In genomic region chr3:141413387-141414140, GRCh38 we compare ENCODE assay signal across 10 cellular contexts. TPM values are rescaled to one million over a fixed set of nuclear protein-coding genes. Genes with fewer than 3 reads are reported as not detected.
DNase-seq lines count a peak whose midpoint lies in the region; ATAC-seq and TF ChIP-seq lines count a peak whose summit lies in the region.
"Had no signal": no experiment of that assay in that cellular context is flagged by ENCODE, and none has a peak within 500 bp of the region (broad histone marks: within the 10 kb centered on the region; RNA-seq: fewer than 3 reads in every experiment).

No MANE protein-coding gene starts in this region.

- WGBS in lower leg skin, 2 donors = 71 to 81% methylated on average over 6 of the region's 6 CpGs

- ATAC-seq in SK-N-SH treated with all-trans-retinoic acid at 6 μM for 48 hours (peak; percentile 41), omental fat pad (ENCODE audit: low FRiP score) (peak; percentile 2), esophagus mucosa (no peak)
- ATAC-seq: stimulated activated naive B cell treated with anti-CD40 and anti-IgM and Interleukin-4, amounts not matched to agents 10 μg/mL and 1 μg/mL and 100 μg/mL, for 72 hours had no signal

- no peak for TF ChIP-seq POLR2A in lower leg skin (IDR thresholded peaks at IDR 0.05)

- H3K4me3 ChIP-seq in AG10803 (ENCODE audit: low read length) (no peak overlapping the region), duodenal mucosa (ENCODE audit: low read depth in 1 of 2, low read length in 2 of 2) (peak overlapping the region in 1 of 2 donors; percentile 48), lower leg skin (ENCODE audit: low read depth, poor library complexity, severe bottlenecking) (no peak overlapping the region)

- no peaks in the 10 kb centered on the region for H3K27me3 ChIP-seq in duodenal mucosa (ENCODE audit: control insufficient read depth in 1 of 2, insufficient read depth in 2 of 2, low read length in 2 of 2)

- H3K9me3 ChIP-seq in duodenal mucosa (ENCODE audit: control insufficient read depth in 1 of 2, low read length in 2 of 2) = no peaks in the 10 kb centered on the region

- H3K36me3 ChIP-seq in duodenal mucosa (ENCODE audit: control insufficient read depth in 1 of 2, insufficient read depth in 2 of 2, low read length in 2 of 2) = peaks cover 21 to 53% of the 10 kb centered on the region in 2 donors

- H3K4me1 ChIP-seq in duodenal mucosa (ENCODE audit: control insufficient read depth in 1 of 2, insufficient read depth in 2 of 2, low read length in 2 of 2) = peaks cover 50 to 54% of the 10 kb centered on the region in 2 donors

- peak overlapping the region; percentile 63 for H3K27ac ChIP-seq in duodenal mucosa (ENCODE audit: low read depth, low read length)

- H3K9ac ChIP-seq in duodenal mucosa (ENCODE audit: low read depth in 1 of 2, low read length in 2 of 2) = peak overlapping the region; percentile 10 to 53

- DNase-seq in AG10803 (ENCODE audit: low read depth) (peak; percentile 73), omental fat pad (ENCODE audit: low spot score) (no peak), lower leg skin (ENCODE audit: low spot score in 2 of 2) (no peak), DMS 273 (lab: John Stamatoyannopoulos, UW; ENCODE audit: unreplicated experiment) (no peak), cortex of kidney (lab: John Stamatoyannopoulos, UW) (no peak)
- DNase-seq: DMS 273 treated with DMSO at 0.1 percent for 48 hours; stimulated activated naive B cell treated with anti-CD40 and anti-IgM and Interleukin-4, amounts not matched to agents 10 μg/mL and 1 μg/mL and 100 μg/mL, for 72 hours had no signal

- intact Hi-C loops in lower leg skin (cut with DNase I; ENCODE audit: low total_unique reads) = no loop called here

- TF ChIP-seq CTCF in AG10803 (conservative IDR thresholded peaks at IDR 0.05; ENCODE audit: low read length) (no peak), omental fat pad (IDR thresholded peaks at IDR 0.05) (no peak), lower leg skin (IDR thresholded peaks at IDR 0.05) (no peak)

TF ChIP-seq in SK-N-SH treated with all-trans-retinoic acid at 6 μM for 48 hours, 23 proteins besides CTCF, POLR2A, EP300 and RAD21:
- no peak for TF ChIP-seq OSR1 (CRISPR knock-in tag; IDR thresholded peaks at IDR 0.05)
- TF ChIP-seq TOX (CRISPR knock-in tag; IDR thresholded peaks at IDR 0.05; ENCODE audit: borderline replicate concordance) = no peak
- TF ChIP-seq ZC3H10 (CRISPR knock-in tag; IDR thresholded peaks at IDR 0.05) = peak; percentile 57; the same call in 1 of the 2 replicates

RNA-seq across cellular contexts. Expression of gene ZBTB38, which starts 45.3 kb away (rescaled TPM):
- total RNA-seq in omental fat pad (100 to 1,000 TPM in 3 of 4 donors, 10 to 100 TPM in 1; 70.1 to 133 (median 108) TPM), lower leg skin (100 to 1,000 TPM in 1 of 4 donors, 10 to 100 TPM in 3; 46.8 to 104 (median 72.6) TPM), esophagus mucosa (18.4 TPM)
